In genomic region chr7:151226560-151226874, GRCh38 we compare ENCODE assay signal across 10 cellular contexts. TPM values are rescaled to one million over a fixed set of nuclear protein-coding genes. Genes with fewer than 3 reads are reported as not detected.
DNase-seq lines count a peak whose midpoint lies in the region; ATAC-seq and TF ChIP-seq lines count a peak whose summit lies in the region.
"Had no signal": no experiment of that assay in that cellular context is flagged by ENCODE, and none has a peak within 500 bp of the region (broad histone marks: within the 10 kb centered on the region; RNA-seq: fewer than 3 reads in every experiment).

No MANE protein-coding gene starts in this region.

- H3K4me1 ChIP-seq in PC-3 (ENCODE audit: insufficient read depth, low read length): peaks cover 30% of the 10 kb centered on the region
- peaks cover 18 to 34% (median 19%) of the 10 kb centered on the region in 3 donors for H3K4me1 ChIP-seq in esophagus squamous epithelium

- H3K9me3 ChIP-seq in PC-3 (ENCODE audit: low read length) (no peaks in the 10 kb centered on the region), esophagus squamous epithelium (no peaks in the 10 kb centered on the region)

- no peaks in the 10 kb centered on the region for H3F3A ChIP-seq in PC-3 (ENCODE audit: low read length, unreplicated experiment)

- H3K27me3 ChIP-seq in PC-3 (ENCODE audit: low read length): no peaks in the 10 kb centered on the region
- no peaks in the 10 kb centered on the region for H3K27me3 ChIP-seq in esophagus squamous epithelium

- peak overlapping the region; percentile 97 for H3K4me2 ChIP-seq in PC-3 (ENCODE audit: low read length)

- TF ChIP-seq POLR2A in esophagus squamous epithelium (IDR thresholded peaks at IDR 0.05): no peak

- 2% methylated on average over 15 of the region's 15 CpGs for WGBS in esophagus squamous epithelium, 2 donors

- POLR2A ChIA-PET in PC-3 (lab: Charles Lee; ENCODE audit: unreplicated experiment): no interaction called here

- H4K20me1 ChIP-seq in PC-3 (ENCODE audit: low read length): no peaks in the 10 kb centered on the region

- BruUV-seq in PC-3 (replicated peaks; lab: Mats Ljungman, UMichigan): TSS peak; percentile 31

- no peaks in the 10 kb centered on the region for H3K9me2 ChIP-seq in PC-3 (replicated peaks; ENCODE audit: low read length)

- peak; percentile 5 for ATAC-seq in GM21423 (IDR thresholded peaks at IDR 0.05; ENCODE audit: unreplicated experiment)
- ATAC-seq in PC-3: peak; percentile 1; the same call in 1 of the 2 replicates

- peaks cover 33% of the 10 kb centered on the region for H3K36me3 ChIP-seq in PC-3 (ENCODE audit: low read depth, low read length)
- H3K36me3 ChIP-seq in esophagus squamous epithelium: peaks cover 9 to 42% (median 26%) of the 10 kb centered on the region in 3 donors

- peaks cover 28% of the 10 kb centered on the region for H3K79me2 ChIP-seq in PC-3 (ENCODE audit: low read length)

- H3K27ac ChIP-seq in PC-3 (ENCODE audit: low read length) (no peak overlapping the region), esophagus squamous epithelium (peak overlapping the region; percentile 78 to 91 (median 82))

- DNase-seq in PC-3 (no peak), esophagus squamous epithelium (lab: John Stamatoyannopoulos, UW) (no peak), retina (peak; percentile 17), hepatic stellate cell (ENCODE audit: low spot score) (no peak), MV-4-11 (lab: John Stamatoyannopoulos, UW) (no peak)
- DNase-seq in NK-92 treated with Interleukin-12 subunit alpha and Interleukin-12 subunit beta, amount 100 ng/mL, for 24 hours (lab: John Stamatoyannopoulos, UW): no peak
- DNase-seq in stimulated activated CD4-positive, alpha-beta T cell treated with anti-CD3 and anti-CD28 coated beads, Interleukin-4, amount 100 ng/mL, for 1 hour: no peak

- CTCF ChIA-PET in PC-3 (lab: Charles Lee): no interaction called here

- peak overlapping the region; percentile 94 for H3K9ac ChIP-seq in PC-3 (ENCODE audit: low read length)

- peak overlapping the region; percentile 81 for H2AFZ ChIP-seq in PC-3 (ENCODE audit: low read length)

- no peak for TF ChIP-seq CTCF in PC-3 (conservative IDR thresholded peaks at IDR 0.05; ENCODE audit: low read depth, low read length)
- no peak for TF ChIP-seq CTCF in esophagus squamous epithelium (IDR thresholded peaks at IDR 0.05)

- intact Hi-C loops in PC-3 (cut with micrococcal nuclease) (no loop called here), esophagus squamous epithelium (cut with DNase I) (no loop called here)

- peak overlapping the region; percentile 92 for H3K4me3 ChIP-seq in PC-3 (ENCODE audit: low read length)
- H3K4me3 ChIP-seq in esophagus squamous epithelium: peak overlapping the region; percentile 65 to 94 (median 82)

RNA-seq across cellular contexts. Expression of gene ABCF2, which starts 0.5 kb away (rescaled TPM):
- total RNA-seq in PC-3 (2014; rRNA removed) (55.5 and 75.0 TPM in 2 replicates), esophagus squamous epithelium (10 to 100 TPM; 27.0 to 44.7 (median 40.5) TPM)

RNA-seq across cellular contexts. Expression of gene CHPF2, which starts 5.8 kb away (rescaled TPM):
- total RNA-seq in PC-3 (2014; rRNA removed): 30.1 and 36.5 TPM in 2 replicates
- 10 to 100 TPM; 21.8 to 23.5 (median 22.3) TPM for total RNA-seq in esophagus squamous epithelium

RNA-seq across cellular contexts. Expression of gene H2BK1, which starts 16.2 kb away (rescaled TPM):
- not detected in 2 replicates for total RNA-seq in PC-3 (2014; rRNA removed)
- not detected for total RNA-seq in esophagus squamous epithelium
- total RNA-seq: activated CD8-positive, alpha-beta memory T cell treated with anti-CD3 and anti-CD28 coated beads for 36 hours; subcutaneous adipose tissue had no signal

RNA-seq across cellular contexts. Expression of gene SMARCD3, which starts 22.0 kb away (rescaled TPM):
- total RNA-seq in PC-3 (2014; rRNA removed) (8.6 and 9.1 TPM in 2 replicates), esophagus squamous epithelium (10 to 100 TPM in 1 of 4 donors, 1 to 10 TPM in 3; 2.5 to 11.6 (median 6.3) TPM)

RNA-seq across cellular contexts. Expression of gene ASB10, which starts 39.5 kb away (rescaled TPM):
- total RNA-seq in PC-3 (2014; rRNA removed) (not detected in 2 replicates), esophagus squamous epithelium (not detected)
- total RNA-seq: activated CD8-positive, alpha-beta memory T cell treated with anti-CD3 and anti-CD28 coated beads for 36 hours; subcutaneous adipose tissue had no signal
